Comparison of ENCODE assay signal across 24 cellular contexts in the genomic region with DNA sequence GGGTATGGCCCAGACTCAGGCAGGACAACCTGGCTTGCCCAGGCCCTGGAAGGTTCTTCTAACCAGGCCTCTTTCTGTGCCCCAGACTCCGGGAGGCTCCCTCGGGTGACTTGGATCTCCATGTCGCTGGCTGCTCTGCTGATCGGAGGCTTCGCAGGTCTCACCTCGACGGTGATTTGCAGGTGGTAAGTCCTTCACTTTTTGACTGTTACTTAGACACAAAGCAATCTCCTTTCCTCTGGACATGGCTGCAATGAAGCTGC.
"Had no signal": no experiment of that assay in that cellular context is flagged by ENCODE, and none has a peak within 500 bp of the region (broad histone marks: within the 10 kb centered on the region; RNA-seq: fewer than 3 reads in every experiment).

No MANE protein-coding gene starts in this region.

- H3K9me3 Mint-ChIP-seq: activated CD4-positive, alpha-beta memory T cell treated with anti-CD3 and anti-CD28 coated beads, Interleukin-2, amount 10 ng/mL, durations not matched to agents 7 days and 5 days; activated T-helper 2 cell treated with anti-CD3 and anti-CD28 coated beads, Interferon-gamma antibody, Interleukin-2, Interleukin-4, amounts not matched to agents 10 μg/mL and 5 μg/mL and 100 μg/mL, durations not matched to agents 14 hours and 24 hours and 36 hours; effector memory CD8-positive, alpha-beta T cell; nephron progenitor cell had no signal

- DNase-seq: activated CD4-positive, alpha-beta memory T cell treated with anti-CD3 and anti-CD28 coated beads, Interleukin-2, amount 10 ng/mL, durations not matched to agents 7 days and 5 days; activated CD4-positive, alpha-beta T cell treated with anti-CD3 and anti-CD28 coated beads for 48 hours; activated T-cell treated with anti-CD3 and anti-CD28 coated beads, Interleukin-2, amount 50 U/mL, for 48 hours; body of pancreas; cortex of kidney; effector memory CD8-positive, alpha-beta T cell; erythroblast; gastrocnemius medialis; glutamatergic neuron; islet precursor cell; left cardiac atrium; mammary epithelial cell; nephron progenitor cell; ovary; stimulated activated CD4-positive, alpha-beta T cell treated with anti-CD3 and anti-CD28 coated beads, Interleukin-4, amount 100 ng/mL, for 1 hour; stimulated activated naive CD8-positive, alpha-beta T cell treated with anti-CD3 and anti-CD28 coated beads, Interleukin-15, Interleukin-2, amounts not matched to agents 100 U/mL and 50 U/mL, for 24 hours; T-helper 9 cell; trophoblast cell had no signal

- H3K27ac ChIP-seq: body of pancreas, gastrocnemius medialis, ovary, prostate gland, thoracic aorta, VCaP had no signal

- H3K36me3 Mint-ChIP-seq: activated naive CD8-positive, alpha-beta T cell had no signal

- H3K9me3 ChIP-seq: body of pancreas, gastrocnemius medialis, ovary, prostate gland, thoracic aorta had no signal

- ATAC-seq: activated CD4-positive, CD25-positive, alpha-beta regulatory T cell treated with anti-CD3 and anti-CD28 coated beads, Interleukin-2, amount 50 U/mL, for 24 hours; body of pancreas; effector memory CD8-positive, alpha-beta T cell; gastrocnemius medialis; left cardiac atrium; stimulated activated naive CD8-positive, alpha-beta T cell treated with anti-CD3 and anti-CD28 coated beads, Interleukin-15, Interleukin-2, amounts not matched to agents 100 U/mL and 50 U/mL, for 24 hours had no signal

- H3K27me3 ChIP-seq: body of pancreas, gastrocnemius medialis, ovary had no signal

- H3K27ac Mint-ChIP-seq: activated CD4-positive, alpha-beta memory T cell treated with anti-CD3 and anti-CD28 coated beads, Interleukin-2, amount 10 ng/mL, durations not matched to agents 7 days and 5 days; activated naive CD8-positive, alpha-beta T cell; activated T-helper 2 cell treated with anti-CD3 and anti-CD28 coated beads, Interferon-gamma antibody, Interleukin-2, Interleukin-4, amounts not matched to agents 10 μg/mL and 5 μg/mL and 100 μg/mL, durations not matched to agents 14 hours and 24 hours and 36 hours; effector memory CD8-positive, alpha-beta T cell; nephron progenitor cell had no signal

- H3K36me3 ChIP-seq: gastrocnemius medialis, ovary, prostate gland, thoracic aorta had no signal

- H3K4me3 Mint-ChIP-seq: activated CD4-positive, alpha-beta memory T cell treated with anti-CD3 and anti-CD28 coated beads, Interleukin-2, amount 10 ng/mL, durations not matched to agents 7 days and 5 days; activated naive CD8-positive, alpha-beta T cell; effector memory CD8-positive, alpha-beta T cell; nephron progenitor cell had no signal

- H3K4me1 ChIP-seq: body of pancreas, gastrocnemius medialis, prostate gland had no signal

- H3K4me3 ChIP-seq: body of pancreas, gastrocnemius medialis, ovary, prostate gland, thoracic aorta had no signal

- H3K27me3 Mint-ChIP-seq: activated CD4-positive, alpha-beta memory T cell treated with anti-CD3 and anti-CD28 coated beads, Interleukin-2, amount 10 ng/mL, durations not matched to agents 7 days and 5 days; activated naive CD8-positive, alpha-beta T cell had no signal
